ENCODE assay signal across 1 cellular context in the genomic region with DNA sequence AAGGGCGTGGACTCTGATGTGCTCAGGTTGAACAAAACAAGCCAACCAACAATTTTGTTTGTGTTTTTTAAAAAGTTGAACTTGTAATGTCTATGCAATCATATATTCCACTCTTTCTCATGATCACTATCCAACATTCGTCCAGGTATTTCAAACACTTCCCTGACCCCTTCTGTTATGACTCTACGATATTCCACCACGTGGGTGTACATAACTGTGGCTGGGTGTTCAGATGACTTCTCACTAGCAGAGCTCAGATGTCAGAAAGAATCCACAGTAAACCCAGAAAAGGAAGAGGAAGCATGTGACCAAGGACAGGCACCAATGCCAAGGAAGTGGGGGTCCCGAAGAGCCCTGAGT.
TF ChIP-seq lines count a peak whose summit lies in the region.

No MANE protein-coding gene starts in this region.

TF ChIP-seq in liver, 16 proteins besides CTCF, POLR2A, EP300 and RAD21 (continued from another document):
- TF ChIP-seq, protein P1, sequence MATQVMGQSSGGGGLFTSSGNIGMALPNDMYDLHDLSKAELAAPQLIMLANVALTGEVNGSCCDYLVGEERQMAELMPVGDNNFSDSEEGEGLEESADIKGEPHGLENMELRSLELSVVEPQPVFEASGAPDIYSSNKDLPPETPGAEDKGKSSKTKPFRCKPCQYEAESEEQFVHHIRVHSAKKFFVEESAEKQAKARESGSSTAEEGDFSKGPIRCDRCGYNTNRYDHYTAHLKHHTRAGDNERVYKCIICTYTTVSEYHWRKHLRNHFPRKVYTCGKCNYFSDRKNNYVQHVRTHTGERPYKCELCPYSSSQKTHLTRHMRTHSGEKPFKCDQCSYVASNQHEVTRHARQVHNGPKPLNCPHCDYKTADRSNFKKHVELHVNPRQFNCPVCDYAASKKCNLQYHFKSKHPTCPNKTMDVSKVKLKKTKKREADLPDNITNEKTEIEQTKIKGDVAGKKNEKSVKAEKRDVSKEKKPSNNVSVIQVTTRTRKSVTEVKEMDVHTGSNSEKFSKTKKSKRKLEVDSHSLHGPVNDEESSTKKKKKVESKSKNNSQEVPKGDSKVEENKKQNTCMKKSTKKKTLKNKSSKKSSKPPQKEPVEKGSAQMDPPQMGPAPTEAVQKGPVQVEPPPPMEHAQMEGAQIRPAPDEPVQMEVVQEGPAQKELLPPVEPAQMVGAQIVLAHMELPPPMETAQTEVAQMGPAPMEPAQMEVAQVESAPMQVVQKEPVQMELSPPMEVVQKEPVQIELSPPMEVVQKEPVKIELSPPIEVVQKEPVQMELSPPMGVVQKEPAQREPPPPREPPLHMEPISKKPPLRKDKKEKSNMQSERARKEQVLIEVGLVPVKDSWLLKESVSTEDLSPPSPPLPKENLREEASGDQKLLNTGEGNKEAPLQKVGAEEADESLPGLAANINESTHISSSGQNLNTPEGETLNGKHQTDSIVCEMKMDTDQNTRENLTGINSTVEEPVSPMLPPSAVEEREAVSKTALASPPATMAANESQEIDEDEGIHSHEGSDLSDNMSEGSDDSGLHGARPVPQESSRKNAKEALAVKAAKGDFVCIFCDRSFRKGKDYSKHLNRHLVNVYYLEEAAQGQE (IDR thresholded peaks at IDR 0.05): no peak
- TF ChIP-seq SP1 (IDR thresholded peaks at IDR 0.05): no peak
